In the genomic region with DNA sequence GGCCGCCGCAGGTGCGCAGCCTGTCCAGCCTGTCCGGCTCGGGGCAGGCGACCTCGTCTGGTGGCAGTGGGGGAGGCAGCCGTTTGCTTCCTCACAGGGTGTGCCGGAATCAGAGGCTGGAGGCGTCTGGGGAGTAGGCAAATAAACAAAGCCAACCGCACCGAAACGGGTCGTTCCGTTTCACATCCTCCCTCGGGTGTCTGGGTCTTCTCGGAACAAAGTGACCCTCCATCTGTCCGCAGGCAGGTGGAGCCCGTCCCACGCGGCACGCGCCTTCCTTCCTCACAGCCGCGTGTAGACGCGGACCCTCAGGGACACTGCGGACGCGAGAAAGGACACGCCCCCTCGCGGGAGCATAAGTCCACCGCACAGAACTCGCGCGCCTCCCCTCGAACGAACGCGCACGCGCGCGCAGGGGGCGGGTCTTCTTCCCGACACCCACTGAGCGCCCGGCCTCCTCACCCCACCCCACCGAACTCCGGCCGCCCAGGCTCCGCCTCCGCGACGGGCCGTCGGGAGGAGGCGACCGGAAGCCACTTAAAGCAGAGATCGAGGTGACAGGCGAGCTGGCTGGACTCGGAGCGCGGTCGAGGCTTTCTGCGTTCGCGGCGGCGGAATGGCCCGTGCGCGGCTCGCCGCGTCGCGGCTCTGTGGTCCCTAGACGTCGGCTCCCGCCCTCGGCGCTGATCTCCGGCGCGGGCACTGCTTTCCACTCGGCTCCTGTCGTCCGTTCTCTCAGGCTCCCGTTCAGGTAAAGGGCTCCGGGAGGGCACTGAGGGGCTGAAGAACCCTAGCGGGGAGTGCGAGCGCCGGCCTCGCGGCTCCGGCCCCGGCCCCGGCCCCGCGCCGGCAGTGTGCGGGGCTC, we compare ENCODE assay signal across 8 cellular contexts. TPM values are rescaled to one million over a fixed set of nuclear protein-coding genes. Genes with fewer than 3 reads are reported as not detected.
A peak's percentile ranks its signal among the peaks of the same experiment; 100 is the strongest.
DNase-seq lines count a peak whose midpoint lies in the region; ATAC-seq and TF ChIP-seq lines count a peak whose summit lies in the region.

A gene with protein sequence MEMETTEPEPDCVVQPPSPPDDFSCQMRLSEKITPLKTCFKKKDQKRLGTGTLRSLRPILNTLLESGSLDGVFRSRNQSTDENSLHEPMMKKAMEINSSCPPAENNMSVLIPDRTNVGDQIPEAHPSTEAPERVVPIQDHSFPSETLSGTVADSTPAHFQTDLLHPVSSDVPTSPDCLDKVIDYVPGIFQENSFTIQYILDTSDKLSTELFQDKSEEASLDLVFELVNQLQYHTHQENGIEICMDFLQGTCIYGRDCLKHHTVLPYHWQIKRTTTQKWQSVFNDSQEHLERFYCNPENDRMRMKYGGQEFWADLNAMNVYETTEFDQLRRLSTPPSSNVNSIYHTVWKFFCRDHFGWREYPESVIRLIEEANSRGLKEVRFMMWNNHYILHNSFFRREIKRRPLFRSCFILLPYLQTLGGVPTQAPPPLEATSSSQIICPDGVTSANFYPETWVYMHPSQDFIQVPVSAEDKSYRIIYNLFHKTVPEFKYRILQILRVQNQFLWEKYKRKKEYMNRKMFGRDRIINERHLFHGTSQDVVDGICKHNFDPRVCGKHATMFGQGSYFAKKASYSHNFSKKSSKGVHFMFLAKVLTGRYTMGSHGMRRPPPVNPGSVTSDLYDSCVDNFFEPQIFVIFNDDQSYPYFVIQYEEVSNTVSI (plus strand): TSS at position 545 of the 865 bp plus-strand sequence. CDS start 3,108 bp downstream, outside the sequence.

- peak within 1 kb of the TSS; percentile 92 for H3K27ac Mint-ChIP-seq in activated T-cell treated with anti-CD3 and anti-CD28 coated beads, Interleukin-2, amount 50 U/mL, for 72 hours

- peaks cover 13 to 25% of the 10 kb centered on the region in 2 donors for H3K36me3 Mint-ChIP-seq in activated T-cell treated with anti-CD3 and anti-CD28 coated beads, Interleukin-2, amount 50 U/mL, for 72 hours (ENCODE audit: insufficient read depth in 2 of 2)

- TF ChIP-seq POLR2A in Peyer's patch (IDR thresholded peaks at IDR 0.05) (peak; percentile 99 to 100), esophagus muscularis mucosa (IDR thresholded peaks at IDR 0.05; ENCODE audit: low read depth) (peak; percentile 96)

- WGBS in esophagus muscularis mucosa, result 0% methylated on average over 3 of the region's 105 CpGs

- peaks cover 44% of the 10 kb centered on the region for H3K79me2 ChIP-seq in DND-41 (ENCODE audit: insufficient read depth, low read length)

- H3K27me3 ChIP-seq in DND-41 (ENCODE audit: insufficient read depth, low read length, poor library complexity) (no peaks in the 10 kb centered on the region), Peyer's patch (no peaks in the 10 kb centered on the region), esophagus muscularis mucosa (no peaks in the 10 kb centered on the region)

- peak; percentile 61 for TF ChIP-seq EP300 in esophagus muscularis mucosa (IDR thresholded peaks at IDR 0.05)

- H3K27me3 Mint-ChIP-seq in activated T-cell treated with anti-CD3 and anti-CD28 coated beads, Interleukin-2, amount 50 U/mL, for 72 hours (ENCODE audit: low read depth), result peaks cover 9% of the 10 kb centered on the region

- peak within 1 kb of the TSS; percentile 87 for H3K4me2 ChIP-seq in DND-41 (ENCODE audit: insufficient read depth, low read length)

- peak within 1 kb of the TSS; percentile 95 to 98 for H3K4me3 Mint-ChIP-seq in activated T-cell treated with anti-CD3 and anti-CD28 coated beads, Interleukin-2, amount 50 U/mL, for 72 hours

- no peaks in the 10 kb centered on the region for H3K9me3 ChIP-seq in DND-41 (ENCODE audit: insufficient read depth, low read length, severe bottlenecking)
- no peaks in the 10 kb centered on the region for H3K9me3 ChIP-seq in KOPT-K1 (ENCODE audit: insufficient read depth, low read length, poor library complexity, severe bottlenecking)
- H3K9me3 ChIP-seq in Peyer's patch, result no peaks in the 10 kb centered on the region
- no peaks in the 10 kb centered on the region for H3K9me3 ChIP-seq in esophagus muscularis mucosa

- intact Hi-C loops in esophagus muscularis mucosa (cut with DNase I), result loop anchor here (2.0 to 5.0 kb wide), 4 partner anchors 117 to 523 kb away; a partner anchor contains a TSS

- H3K27ac ChIP-seq in DND-41 (ENCODE audit: low read length) (peak within 1 kb of the TSS; percentile 79), KOPT-K1 (ENCODE audit: low read depth, low read length, poor library complexity, severe bottlenecking) (peak within 1 kb of the TSS; percentile 69), Peyer's patch (peak within 1 kb of the TSS; percentile 87 to 97 (median 96)), esophagus muscularis mucosa (replicated peaks in 1 of 4) (peak within 1 kb of the TSS; percentile 92 to 98 (median 96))

- peaks cover 41% of the 10 kb centered on the region for H3K4me1 Mint-ChIP-seq in activated T-cell treated with anti-CD3 and anti-CD28 coated beads, Interleukin-2, amount 50 U/mL, for 72 hours (ENCODE audit: low read depth)

- peaks cover 18% of the 10 kb centered on the region for H3K36me3 ChIP-seq in DND-41 (ENCODE audit: insufficient read depth, low read length)
- H3K36me3 ChIP-seq in KOPT-K1 (ENCODE audit: insufficient read depth, low read length), result peaks cover 17% of the 10 kb centered on the region
- H3K36me3 ChIP-seq in Peyer's patch, result peaks cover 0 to 14% (median 0%) of the 10 kb centered on the region in 3 donors
- peaks cover 0 to 15% (median 9%) of the 10 kb centered on the region in 4 donors for H3K36me3 ChIP-seq in esophagus muscularis mucosa

- peak within 1 kb of the TSS; percentile 83 for H2AFZ ChIP-seq in DND-41 (ENCODE audit: low read depth, low read length)

- TF ChIP-seq CTCF in DND-41 (IDR thresholded peaks at IDR 0.05; ENCODE audit: borderline replicate concordance, extremely low read depth, low read length, poor library complexity, severe bottlenecking), result peak; percentile 51
- peak; percentile 28 to 80 (median 70) for TF ChIP-seq CTCF in Peyer's patch (IDR thresholded peaks at IDR 0.05)
- TF ChIP-seq CTCF in esophagus muscularis mucosa (IDR thresholded peaks at IDR 0.05), result peak; percentile 60 to 80 (median 63)

- DNase-seq in DND-41, result peak; percentile 97
- peak; percentile 99 to 100 (median 100) for DNase-seq in Peyer's patch
- DNase-seq in activated T-cell treated with anti-CD3 and anti-CD28 coated beads, Interleukin-2, amount 50 U/mL, for 72 hours, result peak; percentile 99 to 100
- DNase-seq in esophagus muscularis mucosa (ENCODE audit: extremely low spot score), result peak; percentile 100
- peak; percentile 99 for DNase-seq in myocyte (ENCODE audit: low read depth)
- peak; percentile 96 to 99 for DNase-seq in stimulated activated CD8-positive, alpha-beta memory T cell treated with anti-CD3 and anti-CD28 coated beads, Interleukin-7, amount 100 ng/mL, for 48 hours (ENCODE audit: extremely low read depth in 1 of 2, low read depth in 1 of 2)

- H3K4me3 ChIP-seq in DND-41 (ENCODE audit: low read depth in 1 of 2, low read length in 2 of 2) (peak within 1 kb of the TSS; percentile 74 to 90), Peyer's patch (peak within 1 kb of the TSS; percentile 62 to 95 (median 78)), esophagus muscularis mucosa (peak within 1 kb of the TSS; percentile 79 to 96 (median 86))

- peak within 1 kb of the TSS; percentile 84 for H3K9ac ChIP-seq in DND-41 (ENCODE audit: low read depth, low read length)

- no peaks in the 10 kb centered on the region for H3K9me3 Mint-ChIP-seq in activated T-cell treated with anti-CD3 and anti-CD28 coated beads, Interleukin-2, amount 50 U/mL, for 72 hours

- ATAC-seq in DND-41 (ENCODE audit: insufficient read depth, low read depth), result peak; percentile 79
- peak; percentile 82 for ATAC-seq in GM21786 (IDR thresholded peaks at IDR 0.05; ENCODE audit: unreplicated experiment)
- ATAC-seq in activated T-cell treated with anti-CD3 and anti-CD28 coated beads, Interleukin-2, amount 50 U/mL, for 72 hours (replicated peaks in 1 of 2), result peak; percentile 82 to 84

- peaks cover 18% of the 10 kb centered on the region for H4K20me1 ChIP-seq in DND-41 (ENCODE audit: insufficient read depth, low read length)

- H3K4me1 ChIP-seq in DND-41 (ENCODE audit: insufficient read depth, low read length) (peaks cover 35% of the 10 kb centered on the region), Peyer's patch (peaks cover 0 to 16% (median 4%) of the 10 kb centered on the region in 4 donors), esophagus muscularis mucosa (peaks cover 7 to 41% (median 32%) of the 10 kb centered on the region in 4 donors)

RNA-seq across cellular contexts. Expression of the gene that starts here (rescaled TPM):
- 10 to 100 TPM; 39.7 to 90.8 (median 52.2) TPM for total RNA-seq in Peyer's patch
- 10 to 100 TPM; 21.3 to 21.6 TPM for total RNA-seq in activated T-cell treated with anti-CD3 and anti-CD28 coated beads, Interleukin-2, amount 50 U/mL, for 72 hours
- 10 to 100 TPM; 61.9 to 94.8 (median 78.5) TPM for total RNA-seq in esophagus muscularis mucosa
- 81.1 and 82.9 TPM in 2 replicates for total RNA-seq in myocyte
- 13.1 TPM for polyA plus RNA-seq in myocyte (2012)

Comparison
In these comparisons a context has a peak if more than half of its experiments do, and no peak if none do; other contexts are left out.
1. Peak in every context shown above with its lines: DNase-seq, ATAC-seq, H3K4me3 ChIP-seq and H3K27ac ChIP-seq.